ENCODE assay signal across 1 cellular context in the genomic region with DNA sequence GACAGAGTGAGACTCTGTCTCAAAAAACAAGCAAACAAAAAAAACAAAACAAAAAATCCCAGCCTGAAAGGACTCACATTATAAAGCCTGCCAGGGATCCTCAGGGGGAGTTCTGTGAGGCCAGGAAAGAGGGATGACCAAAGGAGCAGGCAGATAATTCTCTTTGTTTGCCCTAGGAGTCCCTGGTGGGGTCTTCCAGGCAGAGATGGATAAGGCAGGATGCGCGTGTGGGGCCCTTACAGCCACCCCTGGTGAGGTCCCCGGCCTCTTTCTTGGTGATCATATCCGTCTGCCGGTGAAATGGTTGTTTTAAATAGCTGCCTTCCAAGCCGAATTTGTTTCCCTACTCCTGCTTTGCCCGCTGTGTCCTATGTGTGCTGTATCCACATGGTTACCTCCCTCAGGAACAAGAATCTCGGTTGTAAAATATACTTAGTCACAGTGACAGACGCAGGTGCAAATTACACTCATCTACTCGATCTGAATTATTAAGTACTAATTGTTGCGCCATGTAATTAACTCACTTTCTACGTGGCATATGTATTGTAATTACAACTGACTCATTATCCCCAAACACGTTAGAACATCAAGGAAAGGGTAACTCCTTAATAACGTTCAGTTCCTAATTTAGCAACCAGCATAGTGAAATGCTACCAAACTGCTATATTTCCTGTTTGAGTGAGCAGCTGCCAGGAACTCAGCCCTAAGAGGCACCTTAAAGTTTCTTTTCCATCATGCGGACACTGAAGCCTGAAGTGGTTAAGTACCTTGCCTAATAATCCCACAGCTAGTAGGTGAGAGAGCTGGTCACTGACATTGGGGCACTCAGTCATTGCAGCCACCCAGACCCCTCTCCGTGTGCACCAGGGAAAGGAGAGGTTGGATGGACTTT.
TF ChIP-seq lines count a peak whose summit lies in the region.

No MANE protein-coding gene starts in this region.

TF ChIP-seq in GM23338, 12 proteins besides CTCF, POLR2A, EP300 and RAD21 (continued from another document):
- TF ChIP-seq, protein P1, sequence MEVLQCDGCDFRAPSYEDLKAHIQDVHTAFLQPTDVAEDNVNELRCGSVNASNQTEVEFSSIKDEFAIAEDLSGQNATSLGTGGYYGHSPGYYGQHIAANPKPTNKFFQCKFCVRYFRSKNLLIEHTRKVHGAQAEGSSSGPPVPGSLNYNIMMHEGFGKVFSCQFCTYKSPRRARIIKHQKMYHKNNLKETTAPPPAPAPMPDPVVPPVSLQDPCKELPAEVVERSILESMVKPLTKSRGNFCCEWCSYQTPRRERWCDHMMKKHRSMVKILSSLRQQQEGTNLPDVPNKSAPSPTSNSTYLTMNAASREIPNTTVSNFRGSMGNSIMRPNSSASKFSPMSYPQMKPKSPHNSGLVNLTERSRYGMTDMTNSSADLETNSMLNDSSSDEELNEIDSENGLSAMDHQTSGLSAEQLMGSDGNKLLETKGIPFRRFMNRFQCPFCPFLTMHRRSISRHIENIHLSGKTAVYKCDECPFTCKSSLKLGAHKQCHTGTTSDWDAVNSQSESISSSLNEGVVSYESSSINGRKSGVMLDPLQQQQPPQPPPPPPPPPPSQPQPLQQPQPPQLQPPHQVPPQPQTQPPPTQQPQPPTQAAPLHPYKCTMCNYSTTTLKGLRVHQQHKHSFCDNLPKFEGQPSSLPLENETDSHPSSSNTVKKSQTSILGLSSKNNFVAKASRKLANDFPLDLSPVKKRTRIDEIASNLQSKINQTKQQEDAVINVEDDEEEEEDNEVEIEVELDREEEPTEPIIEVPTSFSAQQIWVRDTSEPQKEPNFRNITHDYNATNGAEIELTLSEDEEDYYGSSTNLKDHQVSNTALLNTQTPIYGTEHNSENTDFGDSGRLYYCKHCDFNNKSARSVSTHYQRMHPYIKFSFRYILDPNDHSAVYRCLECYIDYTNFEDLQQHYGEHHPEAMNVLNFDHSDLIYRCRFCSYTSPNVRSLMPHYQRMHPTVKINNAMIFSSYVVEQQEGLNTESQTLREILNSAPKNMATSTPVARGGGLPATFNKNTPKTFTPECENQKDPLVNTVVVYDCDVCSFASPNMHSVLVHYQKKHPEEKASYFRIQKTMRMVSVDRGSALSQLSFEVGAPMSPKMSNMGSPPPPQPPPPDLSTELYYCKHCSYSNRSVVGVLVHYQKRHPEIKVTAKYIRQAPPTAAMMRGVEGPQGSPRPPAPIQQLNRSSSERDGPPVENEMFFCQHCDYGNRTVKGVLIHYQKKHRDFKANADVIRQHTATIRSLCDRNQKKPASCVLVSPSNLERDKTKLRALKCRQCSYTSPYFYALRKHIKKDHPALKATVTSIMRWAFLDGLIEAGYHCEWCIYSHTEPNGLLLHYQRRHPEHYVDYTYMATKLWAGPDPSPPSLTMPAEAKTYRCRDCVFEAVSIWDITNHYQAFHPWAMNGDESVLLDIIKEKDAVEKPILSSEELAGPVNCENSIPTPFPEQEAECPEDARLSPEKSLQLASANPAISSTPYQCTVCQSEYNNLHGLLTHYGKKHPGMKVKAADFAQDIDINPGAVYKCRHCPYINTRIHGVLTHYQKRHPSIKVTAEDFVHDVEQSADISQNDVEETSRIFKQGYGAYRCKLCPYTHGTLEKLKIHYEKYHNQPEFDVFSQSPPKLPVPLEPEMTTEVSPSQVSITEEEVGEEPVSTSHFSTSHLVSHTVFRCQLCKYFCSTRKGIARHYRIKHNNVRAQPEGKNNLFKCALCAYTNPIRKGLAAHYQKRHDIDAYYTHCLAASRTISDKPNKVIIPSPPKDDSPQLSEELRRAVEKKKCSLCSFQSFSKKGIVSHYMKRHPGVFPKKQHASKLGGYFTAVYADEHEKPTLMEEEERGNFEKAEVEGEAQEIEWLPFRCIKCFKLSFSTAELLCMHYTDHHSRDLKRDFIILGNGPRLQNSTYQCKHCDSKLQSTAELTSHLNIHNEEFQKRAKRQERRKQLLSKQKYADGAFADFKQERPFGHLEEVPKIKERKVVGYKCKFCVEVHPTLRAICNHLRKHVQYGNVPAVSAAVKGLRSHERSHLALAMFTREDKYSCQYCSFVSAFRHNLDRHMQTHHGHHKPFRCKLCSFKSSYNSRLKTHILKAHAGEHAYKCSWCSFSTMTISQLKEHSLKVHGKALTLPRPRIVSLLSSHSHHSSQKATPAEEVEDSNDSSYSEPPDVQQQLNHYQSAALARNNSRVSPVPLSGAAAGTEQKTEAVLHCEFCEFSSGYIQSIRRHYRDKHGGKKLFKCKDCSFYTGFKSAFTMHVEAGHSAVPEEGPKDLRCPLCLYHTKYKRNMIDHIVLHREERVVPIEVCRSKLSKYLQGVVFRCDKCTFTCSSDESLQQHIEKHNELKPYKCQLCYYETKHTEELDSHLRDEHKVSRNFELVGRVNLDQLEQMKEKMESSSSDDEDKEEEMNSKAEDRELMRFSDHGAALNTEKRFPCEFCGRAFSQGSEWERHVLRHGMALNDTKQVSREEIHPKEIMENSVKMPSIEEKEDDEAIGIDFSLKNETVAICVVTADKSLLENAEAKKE (CRISPR knock-in tag; IDR thresholded peaks at IDR 0.05) = no peak
- TF ChIP-seq, protein P2, sequence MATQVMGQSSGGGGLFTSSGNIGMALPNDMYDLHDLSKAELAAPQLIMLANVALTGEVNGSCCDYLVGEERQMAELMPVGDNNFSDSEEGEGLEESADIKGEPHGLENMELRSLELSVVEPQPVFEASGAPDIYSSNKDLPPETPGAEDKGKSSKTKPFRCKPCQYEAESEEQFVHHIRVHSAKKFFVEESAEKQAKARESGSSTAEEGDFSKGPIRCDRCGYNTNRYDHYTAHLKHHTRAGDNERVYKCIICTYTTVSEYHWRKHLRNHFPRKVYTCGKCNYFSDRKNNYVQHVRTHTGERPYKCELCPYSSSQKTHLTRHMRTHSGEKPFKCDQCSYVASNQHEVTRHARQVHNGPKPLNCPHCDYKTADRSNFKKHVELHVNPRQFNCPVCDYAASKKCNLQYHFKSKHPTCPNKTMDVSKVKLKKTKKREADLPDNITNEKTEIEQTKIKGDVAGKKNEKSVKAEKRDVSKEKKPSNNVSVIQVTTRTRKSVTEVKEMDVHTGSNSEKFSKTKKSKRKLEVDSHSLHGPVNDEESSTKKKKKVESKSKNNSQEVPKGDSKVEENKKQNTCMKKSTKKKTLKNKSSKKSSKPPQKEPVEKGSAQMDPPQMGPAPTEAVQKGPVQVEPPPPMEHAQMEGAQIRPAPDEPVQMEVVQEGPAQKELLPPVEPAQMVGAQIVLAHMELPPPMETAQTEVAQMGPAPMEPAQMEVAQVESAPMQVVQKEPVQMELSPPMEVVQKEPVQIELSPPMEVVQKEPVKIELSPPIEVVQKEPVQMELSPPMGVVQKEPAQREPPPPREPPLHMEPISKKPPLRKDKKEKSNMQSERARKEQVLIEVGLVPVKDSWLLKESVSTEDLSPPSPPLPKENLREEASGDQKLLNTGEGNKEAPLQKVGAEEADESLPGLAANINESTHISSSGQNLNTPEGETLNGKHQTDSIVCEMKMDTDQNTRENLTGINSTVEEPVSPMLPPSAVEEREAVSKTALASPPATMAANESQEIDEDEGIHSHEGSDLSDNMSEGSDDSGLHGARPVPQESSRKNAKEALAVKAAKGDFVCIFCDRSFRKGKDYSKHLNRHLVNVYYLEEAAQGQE (IDR thresholded peaks at IDR 0.05; ENCODE audit: unreplicated experiment) = no peak
- TF ChIP-seq ZNF331 (CRISPR knock-in tag; IDR thresholded peaks at IDR 0.05; ENCODE audit: low read depth) = no peak
TF ChIP-seq in GM23338: peak in this region for 0.
